8 cellular contexts compared by ENCODE assay signal in genomic region chr6:127119361-127120108, GRCh38. TPM values are rescaled to one million over a fixed set of nuclear protein-coding genes. Genes with fewer than 3 reads are reported as not detected.
DNase-seq lines count a peak whose midpoint lies in the region; ATAC-seq, FAIRE-seq and TF ChIP-seq lines count a peak whose summit lies in the region.

No MANE protein-coding gene starts in this region.

- BruUV-seq in Calu3 (replicated peaks; lab: Mats Ljungman, UMichigan): no TSS peak

- no peak for FAIRE-seq in RCC 7860 (lab: Jason Lieb, UNC)

- H3K4me3 Mint-ChIP-seq in Calu3 (ENCODE audit: low read depth, unreplicated experiment): peak overlapping the region; percentile 74

- intact Hi-C loops in Calu3 (cut with micrococcal nuclease; ENCODE audit: unreplicated experiment): loop anchor here (2.0 to 10.0 kb wide), 4 partner anchors 455 to 1123 kb away; no protein-coding TSS in a partner anchor

- H3K27me3 Mint-ChIP-seq in Calu3 (ENCODE audit: unreplicated experiment): peaks cover 57% of the 10 kb centered on the region

- no peak for DNase-seq in Calu3
- peak; percentile 24 for DNase-seq in HuH-7 (ENCODE audit: low spot score)
- peak; percentile 45 for DNase-seq in astrocyte of the hippocampus (ENCODE audit: low read depth, low spot score)
- no peak for DNase-seq in left lobe of liver (ENCODE audit: low spot score)
- no peak for DNase-seq in thoracic aorta (ENCODE audit: low spot score)
- DNase-seq in RCC 7860 (ENCODE audit: low spot score): no peak
- no peak for DNase-seq in pons (ENCODE audit: low spot score)

- H3K36me3 ChIP-seq in thoracic aorta: no peaks in the 10 kb centered on the region

- H3K36me3 Mint-ChIP-seq in Calu3 (ENCODE audit: insufficient read depth, unreplicated experiment): peaks cover 5% of the 10 kb centered on the region

- CTCF ChIA-PET in Calu3 (lab: Charles Lee): interaction anchor here (0.6 kb wide), 1 partner anchor 590 kb away, joined by 6 read pairs; no protein-coding TSS in a partner anchor

- peak; percentile 16 for ATAC-seq in GM19468 (IDR thresholded peaks at IDR 0.05; ENCODE audit: extremely low read depth, unreplicated experiment)
- ATAC-seq in left lobe of liver: peak; percentile 30
- ATAC-seq in thoracic aorta (ENCODE audit: insufficient number of reproducible peaks, low FRiP score, low read depth): no peak

- no peaks in the 10 kb centered on the region for H3K9me3 Mint-ChIP-seq in Calu3 (ENCODE audit: low read depth, unreplicated experiment)

- H3K27ac Mint-ChIP-seq in Calu3 (ENCODE audit: unreplicated experiment): no peak overlapping the region

- no peaks in the 10 kb centered on the region for H3K9me3 ChIP-seq in thoracic aorta

- H3K4me3 ChIP-seq in thoracic aorta: peak overlapping the region; percentile 72

- no peak for TF ChIP-seq CTCF in Calu3 (IDR thresholded peaks at IDR 0.05; ENCODE audit: unreplicated experiment)
- TF ChIP-seq CTCF in thoracic aorta (IDR thresholded peaks at IDR 0.05): no peak

- peaks cover 20 to 26% of the 10 kb centered on the region in 2 donors for H3K4me1 ChIP-seq in thoracic aorta (ENCODE audit: control insufficient read depth in 1 of 2, low read depth in 2 of 2)

- H3K27ac ChIP-seq in thoracic aorta: no peak overlapping the region

- H3K4me1 Mint-ChIP-seq in Calu3 (ENCODE audit: low read depth, unreplicated experiment): peaks cover 20% of the 10 kb centered on the region

- H3K27me3 ChIP-seq in thoracic aorta (replicated peaks; ENCODE audit: insufficient read depth): no peaks in the 10 kb centered on the region

RNA-seq across cellular contexts. Expression of gene RSPO3, which starts 1.1 kb away (rescaled TPM):
- total RNA-seq in Calu3 (2022) (not detected in 2 replicates), left lobe of liver (1.6 TPM), thoracic aorta (1 to 10 TPM; 1.1 to 2.3 TPM)

Comparison
In these comparisons a context has a peak if more than half of its experiments do, and no peak if none do; other contexts are left out.
1. DNase-seq: peak in HuH-7 (single experiment) and astrocyte of the hippocampus (single experiment); none in Calu3 (single experiment), left lobe of liver (single experiment), thoracic aorta (single experiment), RCC 7860 (single experiment) and pons (single experiment).